In the genomic region with DNA sequence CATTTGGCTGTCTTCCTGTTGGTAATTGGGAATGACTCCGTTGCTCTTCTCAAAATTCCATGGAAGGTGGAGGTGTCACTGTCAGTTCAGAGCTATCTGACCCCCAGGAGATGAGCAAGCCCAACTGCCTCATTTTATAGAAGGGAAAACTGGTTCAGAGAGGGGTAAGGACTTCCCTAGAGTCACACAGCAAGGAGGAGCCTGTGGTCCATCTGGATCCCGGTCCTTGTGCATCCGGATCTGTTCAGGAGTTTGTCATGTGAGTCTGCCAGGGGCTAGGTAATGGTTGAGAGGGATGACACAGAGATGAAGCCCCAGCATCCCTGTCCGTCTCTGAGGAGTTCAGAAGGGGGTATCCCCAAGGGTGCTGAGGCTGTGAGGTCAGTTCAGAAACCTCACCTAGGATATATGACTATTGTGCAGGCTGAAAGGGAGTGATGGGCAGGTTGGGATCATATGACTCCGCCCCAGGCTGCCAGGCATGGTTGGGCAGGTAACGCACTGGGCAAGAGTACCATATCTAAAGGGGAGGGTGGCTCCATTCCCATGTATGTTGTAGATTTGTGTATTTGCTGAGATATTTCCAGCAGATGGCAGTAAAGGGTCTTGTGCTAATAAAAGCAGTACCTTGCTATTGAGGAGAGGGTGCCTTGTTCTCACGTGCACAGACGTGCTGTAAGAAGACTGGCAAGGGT, we compare ENCODE assay signal across 8 cellular contexts. TPM values are rescaled to one million over a fixed set of nuclear protein-coding genes. Genes with fewer than 3 reads are reported as not detected.
DNase-seq lines count a peak whose midpoint lies in the region; ATAC-seq and TF ChIP-seq lines count a peak whose summit lies in the region.

No MANE protein-coding gene starts in this region.

- intact Hi-C loops in IMR-90 (cut with micrococcal nuclease) (no loop called here), mucosa of descending colon (cut with DNase I, micrococcal nuclease) (no loop called here)

- H4K20me1 ChIP-seq in IMR-90 (ENCODE audit: insufficient read depth, low read length): no peaks in the 10 kb centered on the region

- no peak overlapping the region for H2AK9ac ChIP-seq in IMR-90 (replicated peaks; ENCODE audit: low read depth, low read length, poor library complexity)

- no peak overlapping the region for H2BK120ac ChIP-seq in IMR-90 (ENCODE audit: low read depth, low read length)

- no peaks in the 10 kb centered on the region for H3K79me1 ChIP-seq in IMR-90 (ENCODE audit: low read depth in 1 of 2, low read length in 2 of 2)

- no peak overlapping the region for H3K56ac ChIP-seq in IMR-90 (ENCODE audit: extremely low read depth, insufficient read depth, low read length)

- 20% methylated on average over 2 of the region's 8 CpGs; no CpG with 5 or more reads in 1 of the 2 experiments for WGBS in IMR-90 (ENCODE audit: extremely low coverage in 2 of 2, insufficient read length in 1 of 2), 2 experiments

- peaks cover 2% of the 10 kb centered on the region; the same call in 1 of the 2 replicates for H3K27me3 ChIP-seq in IMR-90 (ENCODE audit: control insufficient read depth, insufficient read depth, low read length)

- no peak overlapping the region for H3K4me3 ChIP-seq in IMR-90 (ENCODE audit: insufficient read depth, low read depth, low read length)
- H3K4me3 ChIP-seq in mucosa of descending colon: no peak overlapping the region

- H3K4me1 ChIP-seq in IMR-90 (ENCODE audit: control insufficient read depth, insufficient read depth, low read length): no peaks in the 10 kb centered on the region
- no peaks in the 10 kb centered on the region for H3K4me1 ChIP-seq in mucosa of descending colon (ENCODE audit: low read depth)

- H3K36me3 ChIP-seq in IMR-90 (ENCODE audit: control insufficient read depth, insufficient read depth, low read length) (peaks cover 3% of the 10 kb centered on the region; the same call in 1 of the 2 replicates), mucosa of descending colon (ENCODE audit: low read depth) (no peaks in the 10 kb centered on the region)

- in situ Hi-C loops in IMR-90 (cut with MboI; ENCODE audit: low sequenced_read_pairs): no loop called here

- TF ChIP-seq RAD21 in IMR-90 (IDR thresholded peaks at IDR 0.05; ENCODE audit: low read length): peak; percentile 31; the same call in 1 of the 2 replicates

- no peak overlapping the region for H3K14ac ChIP-seq in IMR-90 (replicated peaks; ENCODE audit: low read depth, low read length)

- CTCF ChIA-PET in IMR-90 (lab: Yijun Ruan, JAX): no interaction called here

- no peak overlapping the region for H2BK15ac ChIP-seq in IMR-90 (ENCODE audit: low read depth, low read length)

- no peak overlapping the region for H2AK5ac ChIP-seq in IMR-90 (ENCODE audit: low read depth, low read length)

- no peak overlapping the region for H3K23ac ChIP-seq in IMR-90 (ENCODE audit: low read depth, low read length)

- POLR2A ChIA-PET in IMR-90 (lab: Charles Lee; ENCODE audit: unreplicated experiment): no interaction called here

- no peak overlapping the region for H3K4me2 ChIP-seq in IMR-90 (ENCODE audit: low read depth, low read length)

- H3K9me1 ChIP-seq in IMR-90 (ENCODE audit: insufficient read depth, low read length): no peaks in the 10 kb centered on the region

- no peak for TF ChIP-seq POLR2A in IMR-90 (IDR thresholded peaks at IDR 0.05; ENCODE audit: low read depth, low read length)

- no peak overlapping the region for H3K27ac ChIP-seq in IMR-90 (ENCODE audit: insufficient read depth, low read length)

- no peak overlapping the region for H3K18ac ChIP-seq in IMR-90 (ENCODE audit: low read depth, low read length)

- no peak overlapping the region for H3K4ac ChIP-seq in IMR-90 (ENCODE audit: low read depth, low read length)

- peak; percentile 70 for ATAC-seq in IMR-90 (ENCODE audit: low read depth)
- peak; percentile 48 for ATAC-seq in mucosa of descending colon
- no peak for ATAC-seq in GM18517 (IDR thresholded peaks at IDR 0.05; ENCODE audit: unreplicated experiment)
- no peak for ATAC-seq in GM18873 (IDR thresholded peaks at IDR 0.05; ENCODE audit: low FRiP score, unreplicated experiment)
- no peak for ATAC-seq in HG03135 (IDR thresholded peaks at IDR 0.05; ENCODE audit: unreplicated experiment)

- DNase-seq in DMS153 (lab: John Stamatoyannopoulos, UW): peak; percentile 61
- DNase-seq in IMR-90: peak; percentile 61
- DNase-seq in OCI-M1 (lab: John Stamatoyannopoulos, UW): peak; percentile 84
- DNase-seq in dermis microvascular lymphatic vessel endothelial cell (ENCODE audit: low read depth in 2 of 2): peak; percentile 50 to 70
- no peak for DNase-seq in mucosa of descending colon

- H3K9me3 ChIP-seq in IMR-90 (ENCODE audit: control insufficient read depth, insufficient read depth, low read length) (no peaks in the 10 kb centered on the region), mucosa of descending colon (no peaks in the 10 kb centered on the region)

- no peak overlapping the region for H4K5ac ChIP-seq in IMR-90 (ENCODE audit: low read depth, low read length)

- peak overlapping the region; percentile 5 for H2AFZ ChIP-seq in IMR-90 (replicated peaks; ENCODE audit: low read length, poor library complexity)

- no peak overlapping the region for H2BK5ac ChIP-seq in IMR-90 (ENCODE audit: low read depth, low read length, poor library complexity, severe bottlenecking)

- H4K91ac ChIP-seq in IMR-90 (ENCODE audit: insufficient read depth, low read depth, low read length): no peak overlapping the region

- H2BK20ac ChIP-seq in IMR-90 (ENCODE audit: low read depth, low read length): no peak overlapping the region

- peak; percentile 57 for TF ChIP-seq CTCF in IMR-90 (conservative IDR thresholded peaks at IDR 0.05; ENCODE audit: low read depth, low read length)
- no peak for TF ChIP-seq CTCF in mucosa of descending colon (IDR thresholded peaks at IDR 0.05)

- dilution Hi-C loops in IMR-90 (cut with HindIII; ENCODE audit: low sequenced_read_pairs, unreplicated experiment): no loop called here

- no TSS peak for BruUV-seq in IMR-90 (replicated peaks; lab: Mats Ljungman, UMichigan)

- H4K8ac ChIP-seq in IMR-90 (ENCODE audit: low read depth in 2 of 2, low read length in 2 of 2): no peak overlapping the region

- H3K9ac ChIP-seq in IMR-90 (ENCODE audit: low read depth, low read length): no peak overlapping the region

TF ChIP-seq in IMR-90, 13 proteins besides CTCF, POLR2A, EP300 and RAD21:
- TF ChIP-seq, protein P1, sequence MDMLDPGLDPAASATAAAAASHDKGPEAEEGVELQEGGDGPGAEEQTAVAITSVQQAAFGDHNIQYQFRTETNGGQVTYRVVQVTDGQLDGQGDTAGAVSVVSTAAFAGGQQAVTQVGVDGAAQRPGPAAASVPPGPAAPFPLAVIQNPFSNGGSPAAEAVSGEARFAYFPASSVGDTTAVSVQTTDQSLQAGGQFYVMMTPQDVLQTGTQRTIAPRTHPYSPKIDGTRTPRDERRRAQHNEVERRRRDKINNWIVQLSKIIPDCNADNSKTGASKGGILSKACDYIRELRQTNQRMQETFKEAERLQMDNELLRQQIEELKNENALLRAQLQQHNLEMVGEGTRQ (IDR thresholded peaks at IDR 0.05; ENCODE audit: low read depth, low read length): no peak
- TF ChIP-seq SMC3 (IDR thresholded peaks at IDR 0.05; ENCODE audit: low read depth, low read length): no peak
- TF ChIP-seq BHLHE40 (IDR thresholded peaks at IDR 0.05; ENCODE audit: low read depth, low read length): peak; percentile 68; the same call in 1 of the 2 replicates
- no peak for TF ChIP-seq NFE2L2 (IDR thresholded peaks at IDR 0.05; ENCODE audit: low read depth, low read length)
- TF ChIP-seq RFX5 (IDR thresholded peaks at IDR 0.05; ENCODE audit: low read depth, low read length): no peak
- TF ChIP-seq MAZ (IDR thresholded peaks at IDR 0.05; ENCODE audit: borderline replicate concordance, low read depth, low read length): no peak

RNA-seq across cellular contexts. Expression of gene SLC29A3, which starts 16.0 kb away (rescaled TPM):
- total RNA-seq in IMR-90 (2012; rRNA removed): 0.72 and 0.83 TPM in 2 replicates
- 3.0 and 3.8 TPM in 2 replicates for polyA plus RNA-seq in IMR-90 (2012; rRNA removed)
- 0.79 and 3.2 TPM in 2 replicates for polyA plus RNA-seq in IMR-90 (2012; cell fraction: cytosol; rRNA removed)
- polyA plus RNA-seq in IMR-90 (2012; cell fraction: nucleus; rRNA removed; ENCODE audit: low replicate concordance): 1.6 and 2.4 TPM in 2 replicates
- total RNA-seq in dermis microvascular lymphatic vessel endothelial cell: 1.8 and 2.7 TPM in 2 replicates
- 1 to 10 TPM; 6.0 to 6.4 (median 6.3) TPM for total RNA-seq in mucosa of descending colon

Comparison
In these comparisons a context has a peak if more than half of its experiments do, and no peak if none do; other contexts are left out.
1. DNase-seq: peak in DMS153 (single experiment), IMR-90 (single experiment), OCI-M1 (single experiment) and dermis microvascular lymphatic vessel endothelial cell (2 of 2); none in mucosa of descending colon (0 of 3).
2. ATAC-seq: peak in IMR-90 (single experiment) and mucosa of descending colon (single experiment); none in GM18517 (single experiment), GM18873 (single experiment) and HG03135 (single experiment).